Comparison of ENCODE assay signal across 9 cellular contexts in the genomic region with DNA sequence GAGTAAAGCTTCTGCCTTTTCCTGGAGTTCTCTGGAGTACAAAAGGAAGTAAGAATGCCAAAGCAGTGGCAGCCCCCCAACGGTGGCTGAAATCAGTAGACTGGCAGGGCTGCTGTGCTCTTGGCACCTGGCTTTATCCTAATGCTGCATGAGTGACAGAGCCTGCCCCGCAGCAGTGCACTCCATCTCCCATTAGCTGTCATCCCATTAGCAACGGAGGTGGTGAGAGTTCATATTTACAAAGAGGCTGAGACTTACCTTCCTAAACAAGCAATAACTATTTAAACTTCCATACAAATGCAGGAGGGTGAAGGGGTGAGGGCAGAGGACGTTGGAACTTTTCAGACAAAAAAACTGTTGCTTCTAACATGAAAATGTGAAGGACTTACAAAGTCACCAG.
"Had no signal": no experiment of that assay in that cellular context is flagged by ENCODE, and none has a peak within 500 bp of the region (broad histone marks: within the 10 kb centered on the region; RNA-seq: fewer than 3 reads in every experiment).

No MANE protein-coding gene starts in this region.

- ATAC-seq: activated naive CD8-positive, alpha-beta T cell treated with anti-CD3 and anti-CD28 coated beads, Interleukin-2, amount 50 U/mL, for 24 hours; left colon; stimulated activated memory B cell treated with anti-CD40 and anti-IgM and Interleukin-4, amounts not matched to agents 10 μg/mL and 1 μg/mL and 100 μg/mL, for 72 hours had no signal

- H3K27me3 ChIP-seq: cardiac muscle cell had no signal

- H3K36me3 ChIP-seq: cardiac muscle cell had no signal

- H3K27ac ChIP-seq: cardiac muscle cell had no signal

- DNase-seq: activated CD4-positive, CD25-positive, alpha-beta regulatory T cell treated with anti-CD3 and anti-CD28 coated beads, Interleukin-2, amount 50 U/mL, for 72 hours; activated naive CD4-positive, alpha-beta T cell treated with anti-CD3 and anti-CD28 coated beads for 36 hours; activated naive CD8-positive, alpha-beta T cell treated with anti-CD3 and anti-CD28 coated beads, Interleukin-2, amount 50 U/mL, for 24 hours; erythroblast; left colon; naive B cell; retina had no signal

- H3K4me3 ChIP-seq: cardiac muscle cell had no signal
